ENCODE assay signal across 22 cellular contexts in the genomic region with DNA sequence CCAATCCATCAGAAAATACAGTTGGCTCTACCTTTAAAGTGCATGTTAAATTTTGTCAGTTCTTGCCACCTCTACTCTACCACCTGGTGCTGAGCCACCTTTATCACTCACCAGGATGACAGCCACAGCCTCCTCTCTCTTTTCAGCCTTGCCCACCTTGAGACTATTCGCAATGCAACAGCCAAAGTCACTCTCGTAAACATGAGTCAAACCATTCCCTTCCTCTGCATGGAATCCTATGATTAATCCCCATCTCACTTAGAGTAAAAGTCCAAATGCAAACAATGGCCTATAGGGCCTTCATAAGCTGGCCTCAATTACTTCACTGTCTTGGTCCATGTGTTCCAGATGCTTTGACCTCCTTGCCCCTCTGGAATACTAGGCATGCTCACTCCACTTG. TPM values are rescaled to one million over a fixed set of nuclear protein-coding genes. Genes with fewer than 3 reads are reported as not detected.
DNase-seq lines count a peak whose midpoint lies in the region; ATAC-seq, FAIRE-seq and TF ChIP-seq lines count a peak whose summit lies in the region.
"Had no signal": no experiment of that assay in that cellular context is flagged by ENCODE, and none has a peak within 500 bp of the region (broad histone marks: within the 10 kb centered on the region; RNA-seq: fewer than 3 reads in every experiment).

No MANE protein-coding gene starts in this region.

- no TSS peak for BruUV-seq in IMR-90 (replicated peaks; lab: Mats Ljungman, UMichigan)

- POLR2A ChIA-PET in IMR-90 (lab: Charles Lee; ENCODE audit: unreplicated experiment) = no interaction called here

- no peaks in the 10 kb centered on the region for H3K9me3 Mint-ChIP-seq in natural killer cell treated with Interleukin-12 subunit alpha and Interleukin-12 subunit beta and Interleukin-15 and Interleukin-18, amount 100 ng/mL, for 72 hours
- H3K9me3 Mint-ChIP-seq: CD8-positive, alpha-beta T cell had no signal

- H3K36me3 ChIP-seq in IMR-90 (ENCODE audit: control insufficient read depth, insufficient read depth, low read length) = no peaks in the 10 kb centered on the region
- no peaks in the 10 kb centered on the region for H3K36me3 ChIP-seq in RWPE2 (ENCODE audit: low read depth)
- H3K36me3 ChIP-seq in testis (ENCODE audit: low read depth, missing control alignments) = no peaks in the 10 kb centered on the region
- H3K36me3 ChIP-seq: BLaER1 treated with 17β-estradiol and CSF1 and Interleukin-3, amounts not matched to agents 10 nM and 100 nM had no signal

- 79% methylated on average over 2 of the region's 2 CpGs; no CpG with 5 or more reads in 1 of the 2 experiments for WGBS in IMR-90 (ENCODE audit: extremely low coverage in 2 of 2, insufficient read length in 1 of 2), 2 experiments
- 94 to 96% methylated on average over 2 of the region's 2 CpGs for WGBS in testis, 2 donors

- no peak overlapping the region for H2AFZ ChIP-seq in IMR-90 (replicated peaks; ENCODE audit: low read length, poor library complexity)
- H2AFZ ChIP-seq: GM23248 had no signal

- no peak overlapping the region for H3K23ac ChIP-seq in IMR-90 (ENCODE audit: low read depth, low read length)

- TF ChIP-seq CTCF in IMR-90 (conservative IDR thresholded peaks at IDR 0.05; ENCODE audit: low read depth, low read length) = no peak
- no peak for TF ChIP-seq CTCF in RWPE2 (IDR thresholded peaks at IDR 0.05; ENCODE audit: poor library complexity, severe bottlenecking)
- no peak for TF ChIP-seq CTCF in fibroblast of mammary gland (conservative IDR thresholded peaks at IDR 0.05; ENCODE audit: control insufficient read depth, insufficient read depth, low read depth, low read length)
- TF ChIP-seq CTCF in testis (IDR thresholded peaks at IDR 0.05) = no peak

- CTCF ChIA-PET in IMR-90 (lab: Yijun Ruan, JAX) = no interaction called here

- H2AK9ac ChIP-seq in IMR-90 (replicated peaks; ENCODE audit: low read depth, low read length, poor library complexity) = no peak overlapping the region

- no peak for ATAC-seq in IMR-90 (ENCODE audit: low read depth)
- peak; percentile 67 for ATAC-seq in RWPE2 (ENCODE audit: low read depth)
- no peak for ATAC-seq in HG03442 (IDR thresholded peaks at IDR 0.05; ENCODE audit: unreplicated experiment)
- ATAC-seq in natural killer cell treated with Interleukin-12 subunit alpha and Interleukin-12 subunit beta and Interleukin-15 and Interleukin-18, amount 100 ng/mL, for 72 hours = no peak
- ATAC-seq: CD8-positive, alpha-beta T cell; HCT116 had no signal

- no peak overlapping the region for H3K27ac Mint-ChIP-seq in natural killer cell treated with Interleukin-12 subunit alpha and Interleukin-12 subunit beta and Interleukin-15 and Interleukin-18, amount 100 ng/mL, for 72 hours
- H3K27ac Mint-ChIP-seq: B cell; CD8-positive, alpha-beta T cell had no signal

- dilution Hi-C loops in IMR-90 (cut with HindIII; ENCODE audit: low sequenced_read_pairs, unreplicated experiment) = no loop called here

- in situ Hi-C loops in IMR-90 (cut with MboI; ENCODE audit: low sequenced_read_pairs) = no loop called here

- H4K5ac ChIP-seq in IMR-90 (ENCODE audit: low read depth, low read length) = no peak overlapping the region

- H3K9me1 ChIP-seq in IMR-90 (ENCODE audit: insufficient read depth, low read length) = no peaks in the 10 kb centered on the region

- no peak overlapping the region for H2AK5ac ChIP-seq in IMR-90 (ENCODE audit: low read depth, low read length)

- no peaks in the 10 kb centered on the region for H3K79me1 ChIP-seq in IMR-90 (ENCODE audit: low read depth in 1 of 2, low read length in 2 of 2)

- H3K4me1 ChIP-seq in IMR-90 (ENCODE audit: control insufficient read depth, insufficient read depth, low read length) (no peaks in the 10 kb centered on the region), RWPE2 (ENCODE audit: insufficient read depth, poor library complexity, severe bottlenecking) (no peaks in the 10 kb centered on the region), testis (peaks cover 3% of the 10 kb centered on the region)

- H3K9me3 ChIP-seq in IMR-90 (ENCODE audit: control insufficient read depth, insufficient read depth, low read length) = no peaks in the 10 kb centered on the region
- no peaks in the 10 kb centered on the region for H3K9me3 ChIP-seq in RWPE2 (ENCODE audit: severe bottlenecking)
- no peaks in the 10 kb centered on the region for H3K9me3 ChIP-seq in testis
- H3K9me3 ChIP-seq: BLaER1 treated with 17β-estradiol and CSF1 and Interleukin-3, amounts not matched to agents 10 nM and 100 nM had no signal

- H3K4me1 Mint-ChIP-seq in natural killer cell treated with Interleukin-12 subunit alpha and Interleukin-12 subunit beta and Interleukin-15 and Interleukin-18, amount 100 ng/mL, for 72 hours (ENCODE audit: low read depth in 2 of 2) = no peaks in the 10 kb centered on the region

- FAIRE-seq in H54 (lab: Jason Lieb, UNC) = peak; percentile 11
- FAIRE-seq: G401.6, GM12891, GM19239 had no signal

- no peak overlapping the region for H3K56ac ChIP-seq in IMR-90 (ENCODE audit: extremely low read depth, insufficient read depth, low read length)

- no peaks in the 10 kb centered on the region for H4K20me1 ChIP-seq in IMR-90 (ENCODE audit: insufficient read depth, low read length)
- H4K20me1 ChIP-seq: BLaER1 treated with 17β-estradiol and CSF1 and Interleukin-3, amounts not matched to agents 10 nM and 100 nM had no signal

- H3K9ac ChIP-seq in IMR-90 (ENCODE audit: low read depth, low read length) = no peak overlapping the region
- H3K9ac ChIP-seq: BLaER1 treated with 17β-estradiol and CSF1 and Interleukin-3, amounts not matched to agents 10 nM and 100 nM; GM23248 had no signal

- H4K8ac ChIP-seq in IMR-90 (ENCODE audit: low read depth in 2 of 2, low read length in 2 of 2) = no peak overlapping the region

- H3K4me3 ChIP-seq in IMR-90 (ENCODE audit: insufficient read depth, low read depth, low read length) = no peak overlapping the region
- no peak overlapping the region for H3K4me3 ChIP-seq in RWPE2 (ENCODE audit: severe bottlenecking)
- H3K4me3 ChIP-seq in fibroblast of mammary gland (ENCODE audit: control insufficient read depth, low read depth, low read length) = no peak overlapping the region
- no peak overlapping the region for H3K4me3 ChIP-seq in testis
- H3K4me3 ChIP-seq: BLaER1 treated with 17β-estradiol and CSF1 and Interleukin-3, amounts not matched to agents 10 nM and 100 nM; GM23248 had no signal

- H3K27me3 ChIP-seq in IMR-90 (ENCODE audit: control insufficient read depth, insufficient read depth, low read length) (peaks cover 2% of the 10 kb centered on the region; the same call in 1 of the 2 replicates), RWPE2 (ENCODE audit: insufficient read depth, poor library complexity, severe bottlenecking) (no peaks in the 10 kb centered on the region), testis (no peaks in the 10 kb centered on the region)

- H3K4ac ChIP-seq in IMR-90 (ENCODE audit: low read depth, low read length) = no peak overlapping the region

- H2BK120ac ChIP-seq in IMR-90 (ENCODE audit: low read depth, low read length) = no peak overlapping the region

- TF ChIP-seq POLR2A in H54 (IDR thresholded peaks at IDR 0.05; ENCODE audit: low read depth, low read length) (no peak), IMR-90 (IDR thresholded peaks at IDR 0.05; ENCODE audit: low read depth, low read length) (no peak), testis (IDR thresholded peaks at IDR 0.05) (no peak)

- H2BK5ac ChIP-seq in IMR-90 (ENCODE audit: low read depth, low read length, poor library complexity, severe bottlenecking) = no peak overlapping the region

- no peak overlapping the region for H3K4me2 ChIP-seq in IMR-90 (ENCODE audit: low read depth, low read length)
- H3K4me2 ChIP-seq: BLaER1 treated with 17β-estradiol and CSF1 and Interleukin-3, amounts not matched to agents 10 nM and 100 nM had no signal

- no peak overlapping the region for H3K18ac ChIP-seq in IMR-90 (ENCODE audit: low read depth, low read length)

- no peak overlapping the region for H4K91ac ChIP-seq in IMR-90 (ENCODE audit: insufficient read depth, low read depth, low read length)

- intact Hi-C loops in IMR-90 (cut with micrococcal nuclease) = no loop called here
- intact Hi-C loops in testis (cut with DNase I; ENCODE audit: low total_unique reads) = no loop called here

- no peak overlapping the region for H3K4me3 Mint-ChIP-seq in natural killer cell treated with Interleukin-12 subunit alpha and Interleukin-12 subunit beta and Interleukin-15 and Interleukin-18, amount 100 ng/mL, for 72 hours
- H3K4me3 Mint-ChIP-seq: B cell; CD8-positive, alpha-beta T cell had no signal

- peaks cover 33 to 54% of the 10 kb centered on the region in 2 donors for H3K27me3 Mint-ChIP-seq in natural killer cell treated with Interleukin-12 subunit alpha and Interleukin-12 subunit beta and Interleukin-15 and Interleukin-18, amount 100 ng/mL, for 72 hours

- no peak overlapping the region for H2BK15ac ChIP-seq in IMR-90 (ENCODE audit: low read depth, low read length)

- H3K27ac ChIP-seq in IMR-90 (ENCODE audit: insufficient read depth, low read length) (no peak overlapping the region), RWPE2 (ENCODE audit: poor library complexity, severe bottlenecking) (no peak overlapping the region), testis (no peak overlapping the region)
- H3K27ac ChIP-seq: BLaER1 treated with 17β-estradiol and CSF1 and Interleukin-3, amounts not matched to agents 10 nM and 100 nM; GM23248 had no signal

- DNase-seq in H54 (ENCODE audit: insufficient read length, low spot score) (no peak), IMR-90 (peak; percentile 7), RWPE2 (ENCODE audit: low spot score) (no peak), fibroblast of mammary gland (ENCODE audit: low read depth) (peak; percentile 11), GOT3 (lab: John Stamatoyannopoulos, UW) (no peak), testis (no peak)
- no peak for DNase-seq in natural killer cell treated with Interleukin-12 subunit alpha and Interleukin-12 subunit beta and Interleukin-15 and Interleukin-18, amount 100 ng/mL, for 72 hours (ENCODE audit: low spot score)
- DNase-seq: Calu3; CD8-positive, alpha-beta T cell; DMS 273 treated with DMSO at 0.1 percent for 48 hours; DMS53; DND-41; EL; GM23248; H7 had no signal

- H3K36me3 Mint-ChIP-seq in natural killer cell treated with Interleukin-12 subunit alpha and Interleukin-12 subunit beta and Interleukin-15 and Interleukin-18, amount 100 ng/mL, for 72 hours = no peaks in the 10 kb centered on the region
- H3K36me3 Mint-ChIP-seq: CD8-positive, alpha-beta T cell had no signal

- no peak overlapping the region for H2BK20ac ChIP-seq in IMR-90 (ENCODE audit: low read depth, low read length)

- no peak overlapping the region for H3K14ac ChIP-seq in IMR-90 (replicated peaks; ENCODE audit: low read depth, low read length)

- no peak for TF ChIP-seq RAD21 in IMR-90 (IDR thresholded peaks at IDR 0.05; ENCODE audit: low read length)

TF ChIP-seq in IMR-90, 13 proteins besides CTCF, POLR2A, EP300 and RAD21 (continues in another document):
- no peak for TF ChIP-seq CEBPB (IDR thresholded peaks at IDR 0.05; ENCODE audit: low read depth, low read length)

RNA-seq across cellular contexts. Expression of gene OSBPL6, which starts 5.8 kb away (rescaled TPM):
- 2.8 and 3.2 TPM in 2 replicates for total RNA-seq in IMR-90 (2012; rRNA removed)
- polyA plus RNA-seq in IMR-90 (2012; rRNA removed) = 3.1 and 3.7 TPM in 2 replicates
- 1.4 and 2.0 TPM in 2 replicates for polyA plus RNA-seq in IMR-90 (2012; cell fraction: cytosol; rRNA removed)
- 1.0 and 4.5 TPM in 2 replicates for polyA plus RNA-seq in IMR-90 (2012; cell fraction: nucleus; rRNA removed; ENCODE audit: low replicate concordance)
- 1 to 10 TPM; 2.6 to 3.8 TPM for total RNA-seq in testis
- 1.7 TPM for polyA plus RNA-seq in testis (ENCODE audit: insufficient read depth, low read depth, low replicate concordance)
- under 1 TPM; 0.33 to 0.42 TPM for total RNA-seq in natural killer cell treated with Interleukin-12 subunit alpha and Interleukin-12 subunit beta and Interleukin-15 and Interleukin-18, amount 100 ng/mL, for 72 hours
- total RNA-seq: B cell had no signal

Comparison
In these comparisons a context has a peak if more than half of its experiments do, and no peak if none do; other contexts are left out.
1. DNase-seq: peak in IMR-90 (single experiment) and fibroblast of mammary gland (single experiment); none in H54 (single experiment), RWPE2 (single experiment), GOT3 (single experiment), testis (single experiment) and natural killer cell treated with Interleukin-12 subunit alpha and Interleukin-12 subunit beta and Interleukin-15 and Interleukin-18, amount 100 ng/mL, for 72 hours (single experiment).